21 cellular contexts compared by ENCODE assay signal in the genomic region with DNA sequence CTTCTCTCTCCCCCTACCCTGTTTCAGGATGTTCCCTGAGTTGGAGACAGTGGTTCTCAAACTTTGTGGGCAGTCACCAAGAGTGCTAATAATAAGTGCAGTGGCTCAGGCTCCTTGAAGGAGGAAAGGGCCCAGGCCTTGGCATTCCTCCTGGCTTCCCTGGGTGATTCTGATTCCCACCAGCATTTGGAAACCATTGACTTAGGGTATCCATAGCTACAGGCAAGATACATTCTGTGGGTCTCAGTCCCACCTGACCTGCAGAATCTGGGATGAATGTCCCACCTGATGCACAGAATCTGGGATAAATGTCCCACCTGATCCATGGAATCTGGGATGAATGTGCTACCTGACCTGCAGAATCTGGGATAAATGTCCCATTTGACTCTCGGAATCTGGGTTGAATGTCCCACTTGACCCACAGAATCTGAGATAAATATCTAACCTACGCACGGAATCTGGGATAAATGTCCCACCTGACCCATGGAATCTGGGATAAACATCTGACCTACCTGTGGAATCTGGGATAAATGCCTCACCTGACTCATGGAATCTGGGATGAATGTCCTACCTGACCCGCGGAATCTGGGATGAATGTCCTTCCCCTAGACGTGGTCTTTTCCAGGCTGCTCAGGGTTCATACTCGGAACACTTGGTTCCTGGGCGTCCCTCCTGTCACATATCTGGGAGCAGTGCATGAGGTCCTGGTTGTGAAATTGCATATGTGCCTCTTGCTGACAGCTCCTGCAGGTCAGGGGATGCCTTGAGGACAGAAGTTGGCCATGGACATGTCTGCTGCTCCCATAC.
"Had no signal": no experiment of that assay in that cellular context is flagged by ENCODE, and none has a peak within 500 bp of the region (broad histone marks: within the 10 kb centered on the region; RNA-seq: fewer than 3 reads in every experiment).

No MANE protein-coding gene starts in this region.

- H3K27ac ChIP-seq: epithelial cell of prostate, esophagus muscularis mucosa, gastrocnemius medialis, heart right ventricle, left lung, neutrophil, testis, tibial nerve had no signal

- H3K4me3 Mint-ChIP-seq: central memory CD8-positive, alpha-beta T cell; naive B cell; stimulated activated memory B cell treated with anti-CD40 and anti-IgM and Interleukin-4, amounts not matched to agents 10 μg/mL and 1 μg/mL and 100 μg/mL, for 72 hours; stimulated activated naive CD8-positive, alpha-beta T cell treated with anti-CD3 and anti-CD28 coated beads, Interleukin-15, amount 100 ng/mL, for 72 hours had no signal

- FAIRE-seq: islet of Langerhans had no signal

- H3K4me1 Mint-ChIP-seq: central memory CD8-positive, alpha-beta T cell; naive B cell; stimulated activated memory B cell treated with anti-CD40 and anti-IgM and Interleukin-4, amounts not matched to agents 10 μg/mL and 1 μg/mL and 100 μg/mL, for 72 hours; stimulated activated naive CD8-positive, alpha-beta T cell treated with anti-CD3 and anti-CD28 coated beads, Interleukin-15, amount 100 ng/mL, for 72 hours had no signal

- H3K27ac Mint-ChIP-seq: naive B cell; stimulated activated memory B cell treated with anti-CD40 and anti-IgM and Interleukin-4, amounts not matched to agents 10 μg/mL and 1 μg/mL and 100 μg/mL, for 72 hours; stimulated activated naive CD8-positive, alpha-beta T cell treated with anti-CD3 and anti-CD28 coated beads, Interleukin-15, amount 100 ng/mL, for 72 hours had no signal

- H3K36me3 Mint-ChIP-seq: naive B cell; stimulated activated memory B cell treated with anti-CD40 and anti-IgM and Interleukin-4, amounts not matched to agents 10 μg/mL and 1 μg/mL and 100 μg/mL, for 72 hours had no signal

- H3K4me3 ChIP-seq: esophagus muscularis mucosa, gastrocnemius medialis, heart right ventricle, left lung, lung, testis, tibial nerve had no signal

- ATAC-seq: gastrocnemius medialis; left lung; right cardiac atrium; stimulated activated memory B cell treated with anti-CD40 and anti-IgM and Interleukin-4, amounts not matched to agents 10 μg/mL and 1 μg/mL and 100 μg/mL, for 72 hours; stimulated activated naive CD8-positive, alpha-beta T cell treated with anti-CD3 and anti-CD28 coated beads, Interleukin-15, amount 100 ng/mL, for 72 hours had no signal

- H3K36me3 ChIP-seq: esophagus muscularis mucosa, gastrocnemius medialis, heart right ventricle, left lung, neutrophil, tibial nerve had no signal

- H3K4me1 ChIP-seq: left lung, testis, tibial nerve had no signal

- DNase-seq: effector memory CD4-positive, alpha-beta T cell; gastrocnemius medialis; heart right ventricle; hypothalamus; left lung; mesenchymal stem cell; midbrain; naive B cell; stimulated activated CD4-positive, alpha-beta T cell treated with anti-CD3 and anti-CD28 coated beads, Interleukin-4, amount 100 ng/mL, for 1 hour; stimulated activated CD8-positive, alpha-beta memory T cell treated with anti-CD3 and anti-CD28 coated beads, Interleukin-4, amount 100 ng/mL, for 48 hours; stimulated activated naive CD8-positive, alpha-beta T cell treated with anti-CD3 and anti-CD28 coated beads, Interleukin-15, amount 100 ng/mL, for 72 hours; testis had no signal

- H3K9me3 ChIP-seq: esophagus muscularis mucosa, gastrocnemius medialis, left lung, neutrophil, testis, tibial nerve had no signal

- H3K9me3 Mint-ChIP-seq: central memory CD8-positive, alpha-beta T cell; naive B cell; stimulated activated memory B cell treated with anti-CD40 and anti-IgM and Interleukin-4, amounts not matched to agents 10 μg/mL and 1 μg/mL and 100 μg/mL, for 72 hours; stimulated activated naive CD8-positive, alpha-beta T cell treated with anti-CD3 and anti-CD28 coated beads, Interleukin-15, amount 100 ng/mL, for 72 hours had no signal

- H3K27me3 ChIP-seq: esophagus muscularis mucosa, gastrocnemius medialis, testis had no signal
